Comparison of ENCODE assay signal across 1 cellular context in the genomic region with DNA sequence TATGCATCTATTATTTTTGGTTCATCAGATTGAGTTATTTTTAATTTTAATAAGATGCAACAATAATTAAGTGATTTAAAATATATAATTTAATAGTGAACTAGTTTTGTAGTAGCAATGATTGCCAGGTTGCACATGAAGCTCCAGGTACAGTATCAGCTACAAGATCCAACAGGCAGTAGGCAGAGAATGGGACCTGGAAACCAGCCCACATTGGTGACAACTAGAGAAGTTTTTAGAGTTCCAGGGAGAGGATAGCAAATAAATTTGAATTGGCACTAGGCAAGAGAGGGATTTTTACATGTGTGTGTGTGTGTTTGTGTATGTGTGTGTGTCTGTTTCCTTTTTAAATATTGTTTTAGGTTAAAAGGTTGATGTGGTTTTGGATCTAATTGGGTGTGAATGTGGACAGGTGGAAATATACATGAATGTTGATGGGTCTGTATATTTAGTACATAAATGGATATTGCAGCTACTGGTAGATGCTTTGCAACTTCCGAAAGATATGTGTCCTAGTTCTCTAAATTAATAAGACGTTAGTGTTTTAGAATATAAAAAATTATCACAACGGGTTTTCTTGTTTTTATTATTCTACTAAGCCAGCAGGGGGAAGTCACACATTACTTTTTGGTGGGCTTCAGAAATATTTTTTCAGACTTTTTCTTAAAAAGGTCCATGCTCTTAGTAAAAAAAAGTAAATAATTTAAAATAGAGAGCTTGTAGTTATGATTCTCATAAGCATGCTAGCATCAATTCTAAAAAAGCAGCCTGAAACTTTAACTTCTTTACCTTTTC.
TF ChIP-seq lines count a peak whose summit lies in the region.

No MANE protein-coding gene starts in this region.

TF ChIP-seq in SK-N-SH treated with all-trans-retinoic acid at 6 μM for 48 hours, 23 proteins besides CTCF, POLR2A, EP300 and RAD21 (continued from another document):
- TF ChIP-seq ARNTL (CRISPR knock-in tag; IDR thresholded peaks at IDR 0.05; ENCODE audit: borderline replicate concordance, low read depth), result no peak
- no peak for TF ChIP-seq ZFP3 (CRISPR knock-in tag; IDR thresholded peaks at IDR 0.05)
- TF ChIP-seq SNAI2 (CRISPR knock-in tag; IDR thresholded peaks at IDR 0.05), result no peak
- TF ChIP-seq OSR1 (CRISPR knock-in tag; IDR thresholded peaks at IDR 0.05), result no peak
- no peak for TF ChIP-seq ZNF565 (CRISPR knock-in tag; conservative IDR thresholded peaks at IDR 0.05; ENCODE audit: low read depth)
- TF ChIP-seq GLIS3 (CRISPR knock-in tag; IDR thresholded peaks at IDR 0.05), result no peak
- TF ChIP-seq, protein P1, sequence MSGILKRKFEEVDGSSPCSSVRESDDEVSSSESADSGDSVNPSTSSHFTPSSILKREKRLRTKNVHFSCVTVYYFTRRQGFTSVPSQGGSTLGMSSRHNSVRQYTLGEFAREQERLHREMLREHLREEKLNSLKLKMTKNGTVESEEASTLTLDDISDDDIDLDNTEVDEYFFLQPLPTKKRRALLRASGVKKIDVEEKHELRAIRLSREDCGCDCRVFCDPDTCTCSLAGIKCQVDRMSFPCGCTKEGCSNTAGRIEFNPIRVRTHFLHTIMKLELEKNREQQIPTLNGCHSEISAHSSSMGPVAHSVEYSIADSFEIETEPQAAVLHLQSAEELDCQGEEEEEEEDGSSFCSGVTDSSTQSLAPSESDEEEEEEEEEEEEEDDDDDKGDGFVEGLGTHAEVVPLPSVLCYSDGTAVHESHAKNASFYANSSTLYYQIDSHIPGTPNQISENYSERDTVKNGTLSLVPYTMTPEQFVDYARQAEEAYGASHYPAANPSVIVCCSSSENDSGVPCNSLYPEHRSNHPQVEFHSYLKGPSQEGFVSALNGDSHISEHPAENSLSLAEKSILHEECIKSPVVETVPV (CRISPR knock-in tag; IDR thresholded peaks at IDR 0.05), result no peak
- no peak for TF ChIP-seq ZNF70 (CRISPR knock-in tag; IDR thresholded peaks at IDR 0.05)
- TF ChIP-seq CSDC2 (CRISPR knock-in tag; IDR thresholded peaks at IDR 0.05), result no peak
- TF ChIP-seq CREB5 (CRISPR knock-in tag; IDR thresholded peaks at IDR 0.05; ENCODE audit: low read depth), result no peak
- TF ChIP-seq, protein P2, sequence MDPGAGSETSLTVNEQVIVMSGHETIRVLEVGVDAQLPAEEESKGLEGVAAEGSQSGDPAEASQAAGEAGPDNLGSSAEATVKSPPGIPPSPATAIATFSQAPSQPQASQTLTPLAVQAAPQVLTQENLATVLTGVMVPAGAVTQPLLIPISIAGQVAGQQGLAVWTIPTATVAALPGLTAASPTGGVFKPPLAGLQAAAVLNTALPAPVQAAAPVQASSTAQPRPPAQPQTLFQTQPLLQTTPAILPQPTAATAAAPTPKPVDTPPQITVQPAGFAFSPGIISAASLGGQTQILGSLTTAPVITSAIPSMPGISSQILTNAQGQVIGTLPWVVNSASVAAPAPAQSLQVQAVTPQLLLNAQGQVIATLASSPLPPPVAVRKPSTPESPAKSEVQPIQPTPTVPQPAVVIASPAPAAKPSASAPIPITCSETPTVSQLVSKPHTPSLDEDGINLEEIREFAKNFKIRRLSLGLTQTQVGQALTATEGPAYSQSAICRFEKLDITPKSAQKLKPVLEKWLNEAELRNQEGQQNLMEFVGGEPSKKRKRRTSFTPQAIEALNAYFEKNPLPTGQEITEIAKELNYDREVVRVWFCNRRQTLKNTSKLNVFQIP (CRISPR knock-in tag; IDR thresholded peaks at IDR 0.05; ENCODE audit: borderline replicate concordance, low read depth), result no peak
